Comparison of ENCODE assay signal across 21 cellular contexts in genomic region chr1:33712176-33712575, GRCh38.
"Had no signal": no experiment of that assay in that cellular context is flagged by ENCODE, and none has a peak within 500 bp of the region (broad histone marks: within the 10 kb centered on the region; RNA-seq: fewer than 3 reads in every experiment).

No MANE protein-coding gene starts in this region.

- H3K4me1 ChIP-seq: foreskin keratinocyte, suprapubic skin had no signal

- H3K4me3 ChIP-seq: lung, smooth muscle cell, suprapubic skin had no signal

- H3K27me3 ChIP-seq: foreskin keratinocyte had no signal

- H3K4me1 Mint-ChIP-seq: activated B cell treated with CpG ODN at 0.5 μM for 24 hours; naive thymus-derived CD8-positive, alpha-beta T cell had no signal

- H3K4me2 ChIP-seq: smooth muscle cell had no signal

- DNase-seq: activated B cell treated with CpG ODN at 0.5 μM for 24 hours; activated CD4-positive, alpha-beta T cell treated with anti-CD3 and anti-CD28 coated beads for 48 hours; activated CD8-positive, alpha-beta T cell treated with anti-CD3 and anti-CD28 coated beads for 36 hours; activated effector memory CD4-positive, alpha-beta T cell treated with anti-CD3 and anti-CD28 coated beads, Interleukin-2, amount 50 U/mL, for 16 hours; activated T-cell treated with anti-CD3 and anti-CD28 coated beads, Interleukin-2, amount 50 U/mL, for 48 hours; amygdala; cortex of kidney; effector CD4-positive, alpha-beta T cell; foreskin keratinocyte; left colon; naive thymus-derived CD8-positive, alpha-beta T cell; right cardiac atrium; SW 1271 had no signal

- ATAC-seq: activated CD8-positive, alpha-beta T cell treated with anti-CD3 and anti-CD28 coated beads for 36 hours; activated naive CD4-positive, alpha-beta T cell treated with anti-CD3 and anti-CD28 coated beads, Interleukin-2, amount 50 U/mL, for 72 hours; foreskin keratinocyte; left colon; naive thymus-derived CD8-positive, alpha-beta T cell; right cardiac atrium had no signal

- H3K27ac ChIP-seq: foreskin keratinocyte, neutrophil, suprapubic skin had no signal

- H3K36me3 Mint-ChIP-seq: activated naive CD4-positive, alpha-beta T cell treated with anti-CD3 and anti-CD28 coated beads, Interleukin-2, amount 50 U/mL, for 72 hours; naive thymus-derived CD8-positive, alpha-beta T cell had no signal

- H3K27ac Mint-ChIP-seq: activated B cell treated with CpG ODN at 0.5 μM for 24 hours; activated CD8-positive, alpha-beta T cell treated with anti-CD3 and anti-CD28 coated beads for 36 hours; activated naive CD4-positive, alpha-beta T cell treated with anti-CD3 and anti-CD28 coated beads, Interleukin-2, amount 50 U/mL, for 72 hours; naive thymus-derived CD8-positive, alpha-beta T cell; stimulated activated naive CD8-positive, alpha-beta T cell treated with anti-CD3 and anti-CD28 coated beads, Interleukin-15, Interleukin-2, amounts not matched to agents 100 ng/mL and 50 ng/mL, for 24 hours had no signal

- H3K9me3 ChIP-seq: neutrophil, suprapubic skin had no signal

- FAIRE-seq: TTC549 had no signal

- H3K36me3 ChIP-seq: neutrophil, suprapubic skin had no signal

- H3K9me3 Mint-ChIP-seq: activated B cell treated with CpG ODN at 0.5 μM for 24 hours; activated CD8-positive, alpha-beta T cell treated with anti-CD3 and anti-CD28 coated beads for 36 hours; activated naive CD4-positive, alpha-beta T cell treated with anti-CD3 and anti-CD28 coated beads, Interleukin-2, amount 50 U/mL, for 72 hours; brain; naive thymus-derived CD8-positive, alpha-beta T cell; stimulated activated naive CD8-positive, alpha-beta T cell treated with anti-CD3 and anti-CD28 coated beads, Interleukin-15, Interleukin-2, amounts not matched to agents 100 ng/mL and 50 ng/mL, for 24 hours had no signal

- H3K4me3 Mint-ChIP-seq: activated B cell treated with CpG ODN at 0.5 μM for 24 hours; activated CD8-positive, alpha-beta T cell treated with anti-CD3 and anti-CD28 coated beads for 36 hours; brain; naive thymus-derived CD8-positive, alpha-beta T cell; stimulated activated naive CD8-positive, alpha-beta T cell treated with anti-CD3 and anti-CD28 coated beads, Interleukin-15, Interleukin-2, amounts not matched to agents 100 ng/mL and 50 ng/mL, for 24 hours had no signal
